ENCODE assay signal across 23 cellular contexts in genomic region chr13:99743079-99743478, GRCh38.
DNase-seq lines count a peak whose midpoint lies in the region; ATAC-seq, FAIRE-seq and TF ChIP-seq lines count a peak whose summit lies in the region.
"Had no signal": no experiment of that assay in that cellular context is flagged by ENCODE, and none has a peak within 500 bp of the region (broad histone marks: within the 10 kb centered on the region; RNA-seq: fewer than 3 reads in every experiment).

No MANE protein-coding gene starts in this region.

- no peak for TF ChIP-seq POLR2A in endothelial cell of umbilical vein (IDR thresholded peaks at IDR 0.05; ENCODE audit: low read depth, low read length)
- no peak for TF ChIP-seq POLR2A in suprapubic skin (IDR thresholded peaks at IDR 0.05)
- no peak for TF ChIP-seq POLR2A in right lobe of liver (IDR thresholded peaks at IDR 0.05)

- dilution Hi-C loops in endothelial cell of umbilical vein (cut with MboI; ENCODE audit: extremely low pct_ligation_motif_present, low sequenced_read_pairs) = no loop called here

- in situ Hi-C loops in HAP-1 (cut with MboI; ENCODE audit: low sequenced_read_pairs) = no loop called here

- ATAC-seq in HG03442 (IDR thresholded peaks at IDR 0.05; ENCODE audit: unreplicated experiment) = no peak
- ATAC-seq in right lobe of liver = no peak
- ATAC-seq: natural killer cell treated with Interleukin-12 subunit alpha and Interleukin-12 subunit beta and Interleukin-15 and Interleukin-18, amount 100 ng/mL, for 72 hours; T-helper 17 cell had no signal

- H3K27ac ChIP-seq in endothelial cell of umbilical vein (ENCODE audit: insufficient read depth, low read depth, low read length) (no peak overlapping the region), suprapubic skin (no peak overlapping the region), right lobe of liver (no peak overlapping the region)
- H3K27ac ChIP-seq: left ventricle myocardium inferior, SJCRH30, thyroid gland had no signal

- TF ChIP-seq EP300 in suprapubic skin (IDR thresholded peaks at IDR 0.05) = no peak

- no peaks in the 10 kb centered on the region for H3K9me1 ChIP-seq in endothelial cell of umbilical vein (replicated peaks; ENCODE audit: control insufficient read depth, extremely low read depth, insufficient read depth, low read length)

- H3K9me3 ChIP-seq in HAP-1 (no peaks in the 10 kb centered on the region), endothelial cell of umbilical vein (replicated peaks; ENCODE audit: control insufficient read depth, insufficient read depth, low read length) (no peaks in the 10 kb centered on the region), suprapubic skin (no peaks in the 10 kb centered on the region), right lobe of liver (no peaks in the 10 kb centered on the region)
- H3K9me3 ChIP-seq: left ventricle myocardium inferior, SJCRH30, thyroid gland had no signal

- CTCF ChIA-PET in endothelial cell of umbilical vein (lab: Charles Lee) = no interaction called here

- FAIRE-seq in endothelial cell of umbilical vein (lab: Jason Lieb, UNC) = no peak
- FAIRE-seq: GM12891 had no signal

- H3K4me1 ChIP-seq in HAP-1 (no peaks in the 10 kb centered on the region; the same call in 1 of the 2 replicates), endothelial cell of umbilical vein (ENCODE audit: control insufficient read depth, extremely low read depth, insufficient read depth, low read length) (no peaks in the 10 kb centered on the region), suprapubic skin (no peaks in the 10 kb centered on the region), right lobe of liver (no peaks in the 10 kb centered on the region)
- H3K4me1 ChIP-seq: SJCRH30 had no signal

- intact Hi-C loops in endothelial cell of umbilical vein (cut with micrococcal nuclease) = no loop called here
- intact Hi-C loops in right lobe of liver (cut with DNase I) = no loop called here

- H3K4me3 ChIP-seq in HAP-1 = no peak overlapping the region
- no peak overlapping the region for H3K4me3 ChIP-seq in endothelial cell of umbilical vein (replicated peaks in 1 of 3; ENCODE audit: insufficient read depth in 1 of 3, low read depth in 1 of 3, low read length in 3 of 3)
- no peak overlapping the region for H3K4me3 ChIP-seq in suprapubic skin
- no peak overlapping the region for H3K4me3 ChIP-seq in right lobe of liver
- H3K4me3 ChIP-seq: left ventricle myocardium inferior, SJCRH30, thyroid gland had no signal

- H4K20me1 ChIP-seq in endothelial cell of umbilical vein (replicated peaks; ENCODE audit: control insufficient read depth, extremely low read depth, insufficient read depth, low read length) = no peaks in the 10 kb centered on the region

- POLR2A ChIA-PET in endothelial cell of umbilical vein (lab: Charles Lee) = no interaction called here

- 89% methylated on average over 4 of the region's 4 CpGs for WGBS in suprapubic skin
- WGBS in right lobe of liver (ENCODE audit: insufficient coverage, low coverage, low lambda C conversion rate, missing lambda C conversion rate) = 94% methylated on average over 4 of the region's 4 CpGs

- no peak overlapping the region for H3K9ac ChIP-seq in endothelial cell of umbilical vein (replicated peaks; ENCODE audit: extremely low read depth, insufficient read depth, low read length)

- H2AFZ ChIP-seq in endothelial cell of umbilical vein (ENCODE audit: low read depth, low read length) = no peak overlapping the region

- TF ChIP-seq CTCF in endothelial cell of umbilical vein (IDR thresholded peaks at IDR 0.05; ENCODE audit: extremely low read depth in 1 of 2, insufficient read depth in 1 of 2, low read depth in 1 of 2, low read length in 2 of 2) (no peak), suprapubic skin (IDR thresholded peaks at IDR 0.05) (no peak), right lobe of liver (IDR thresholded peaks at IDR 0.05) (no peak)

- no TSS peak for BruUV-seq in endothelial cell of umbilical vein (replicated peaks; lab: Mats Ljungman, UMichigan)

- DNase-seq in HAP-1 (ENCODE audit: low spot score in 2 of 2) = peak; percentile 41 to 90
- DNase-seq in NCI-H1436 (lab: John Stamatoyannopoulos, UW) = peak; percentile 93
- DNase-seq in NCI-H2227 treated with DMSO at 0.1 percent for 48 hours (lab: John Stamatoyannopoulos, UW) = peak; percentile 86
- DNase-seq in endothelial cell of umbilical vein (ENCODE audit: low read depth, low spot score) = no peak
- no peak for DNase-seq in suprapubic skin (ENCODE audit: low spot score in 2 of 2)
- no peak for DNase-seq in GDM1 (lab: John Stamatoyannopoulos, UW)
- DNase-seq in right lobe of liver = no peak
- DNase-seq: activated CD4-positive, alpha-beta T cell treated with anti-CD3 and anti-CD28 coated beads, Interleukin-2, amount 10 ng/mL, durations not matched to agents 7 days and 5 days; activated naive CD8-positive, alpha-beta T cell treated with anti-CD3 and anti-CD28 coated beads, Interleukin-2, amount 10 ng/mL, durations not matched to agents 7 days and 5 days; DMS 273 treated with DMSO at 0.1 percent for 48 hours; Kasumi-1; left ventricle myocardium inferior; midbrain; NCI-H1694; NCI-H82; SJCRH30; stimulated activated CD4-positive, alpha-beta T cell treated with anti-CD3 and anti-CD28 coated beads, Interleukin-2, amount 100 ng/mL, for 24 hours; stimulated activated naive CD4-positive, alpha-beta T cell; T-helper 17 cell; thyroid gland had no signal

- no peaks in the 10 kb centered on the region for H3K79me2 ChIP-seq in endothelial cell of umbilical vein (ENCODE audit: control insufficient read depth, insufficient read depth, low read length)

- H3K27me3 ChIP-seq in HAP-1 (ENCODE audit: low read depth) (peaks cover 71% of the 10 kb centered on the region), endothelial cell of umbilical vein (ENCODE audit: control insufficient read depth in 2 of 2, insufficient read depth in 2 of 2, low read length in 2 of 2) (peaks cover 8 to 9% of the 10 kb centered on the region in 2 experiments), suprapubic skin (no peaks in the 10 kb centered on the region), right lobe of liver (no peaks in the 10 kb centered on the region)
- H3K27me3 ChIP-seq: SJCRH30, thyroid gland had no signal

- H3K36me3 ChIP-seq in HAP-1 (replicated peaks) (no peaks in the 10 kb centered on the region), endothelial cell of umbilical vein (ENCODE audit: control insufficient read depth in 2 of 2, extremely low read depth in 1 of 2, insufficient read depth in 2 of 2, low read length in 2 of 2) (no peaks in the 10 kb centered on the region), suprapubic skin (no peaks in the 10 kb centered on the region), right lobe of liver (no peaks in the 10 kb centered on the region)
- H3K36me3 ChIP-seq: left ventricle myocardium inferior, SJCRH30, thyroid gland had no signal

- H3K4me2 ChIP-seq in endothelial cell of umbilical vein (ENCODE audit: insufficient read depth, low read length) = no peak overlapping the region

TF ChIP-seq in endothelial cell of umbilical vein, 7 proteins besides CTCF, POLR2A, EP300 and RAD21:
- peak; percentile 36 for TF ChIP-seq EZH2 (IDR thresholded peaks at IDR 0.05; ENCODE audit: borderline replicate concordance, low read depth, low read length, severe bottlenecking)
- no peak for TF ChIP-seq FOS (IDR thresholded peaks at IDR 0.05; ENCODE audit: borderline replicate concordance, insufficient read depth, low read length)
- no peak for TF ChIP-seq JUN (IDR thresholded peaks at IDR 0.05; ENCODE audit: borderline replicate concordance, insufficient read depth, insufficient read length, low read depth)
- TF ChIP-seq POLR2AphosphoS5 (IDR thresholded peaks at IDR 0.05; ENCODE audit: insufficient read depth, low read depth, low read length) = no peak
- no peak for TF ChIP-seq GATA2 (IDR thresholded peaks at IDR 0.05; ENCODE audit: insufficient read depth, insufficient read length, low read depth, low read length)
- TF ChIP-seq MAX (IDR thresholded peaks at IDR 0.05; ENCODE audit: insufficient read depth, insufficient read length) = no peak
- TF ChIP-seq MYC (IDR thresholded peaks at IDR 0.05; ENCODE audit: low read depth, low read length) = no peak
TF ChIP-seq in endothelial cell of umbilical vein: peak in this region for 1.

Comparison
In these comparisons a context has a peak if more than half of its experiments do, and no peak if none do; other contexts are left out.
1. DNase-seq: peak in HAP-1 (2 of 2), NCI-H1436 (single experiment) and NCI-H2227 treated with DMSO at 0.1 percent for 48 hours (single experiment); none in endothelial cell of umbilical vein (single experiment), suprapubic skin (0 of 2), GDM1 (single experiment) and right lobe of liver (0 of 3).